Comparison of ENCODE assay signal across 14 cellular contexts in the genomic region with DNA sequence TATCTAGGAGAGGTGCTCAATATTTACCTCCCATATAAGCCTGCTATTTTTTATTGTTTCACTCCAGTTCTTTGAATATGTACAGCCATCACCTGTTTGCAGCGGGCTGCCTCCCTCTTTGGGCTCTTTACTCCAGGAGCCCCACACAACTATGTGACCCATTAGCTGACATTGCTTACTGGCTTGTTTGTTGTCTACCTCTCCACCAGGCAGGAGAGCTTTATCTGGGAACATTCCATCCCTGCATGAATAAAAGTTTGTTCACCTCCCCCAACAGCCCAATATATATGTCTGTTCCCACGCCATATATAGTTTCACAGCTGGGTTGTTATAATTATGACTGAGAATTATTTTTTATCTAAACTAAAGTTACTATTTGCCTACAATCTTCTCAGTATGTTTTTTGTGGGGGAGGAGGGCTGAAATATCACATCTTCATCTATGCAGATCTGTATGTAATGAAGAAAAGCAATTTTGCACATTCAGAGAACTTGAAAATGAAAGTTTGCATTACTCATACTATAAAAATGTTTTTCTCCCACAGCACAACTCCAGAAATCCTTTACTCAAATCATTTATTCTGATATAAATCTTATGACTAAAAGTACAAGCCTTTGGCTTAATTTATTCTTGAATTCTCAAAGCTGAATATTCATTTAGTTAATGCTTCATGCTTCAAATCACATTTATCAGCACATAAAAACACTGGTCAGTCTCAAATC.
DNase-seq lines count a peak whose midpoint lies in the region; ATAC-seq and TF ChIP-seq lines count a peak whose summit lies in the region.
"Had no signal": no experiment of that assay in that cellular context is flagged by ENCODE, and none has a peak within 500 bp of the region (broad histone marks: within the 10 kb centered on the region; RNA-seq: fewer than 3 reads in every experiment).

No MANE protein-coding gene starts in this region.

- H4K20me1 ChIP-seq in hepatocyte (ENCODE audit: insufficient read depth, poor library complexity, severe bottlenecking), result no peaks in the 10 kb centered on the region

- no peak for TF ChIP-seq POLR2A in heart left ventricle (IDR thresholded peaks at IDR 0.05)
- no peak for TF ChIP-seq POLR2A in uterus (IDR thresholded peaks at IDR 0.05)

- peak; percentile 18 to 77 (median 39) for ATAC-seq in heart left ventricle
- no peak for ATAC-seq in GM18498 (IDR thresholded peaks at IDR 0.05; ENCODE audit: unreplicated experiment)
- no peak for ATAC-seq in GM18511 (IDR thresholded peaks at IDR 0.05; ENCODE audit: unreplicated experiment)
- ATAC-seq: pancreas had no signal

- DNase-seq in heart left ventricle (no peak), cardiac septum (ENCODE audit: low spot score) (no peak), astrocyte of the cerebellum (ENCODE audit: low read depth) (peak; percentile 12), hepatocyte (ENCODE audit: low spot score) (no peak), uterus (no peak), hepatic stellate cell (ENCODE audit: low spot score) (no peak)
- DNase-seq: activated CD4-positive, alpha-beta T cell treated with anti-CD3 and anti-CD28 coated beads, Interleukin-2, amount 10 ng/mL, durations not matched to agents 7 days and 5 days; central memory CD4-positive, alpha-beta T cell; NCI-H2081 treated with DMSO at 0.1 percent for 48 hours; NCI-H82; pancreas had no signal

- no peak overlapping the region for H2AFZ ChIP-seq in hepatocyte

- H3K9me3 ChIP-seq in heart left ventricle (no peaks in the 10 kb centered on the region), hepatocyte (ENCODE audit: low read depth) (no peaks in the 10 kb centered on the region), uterus (no peaks in the 10 kb centered on the region)
- H3K9me3 ChIP-seq: pancreas had no signal

- no peak overlapping the region for H3K27ac ChIP-seq in heart left ventricle
- no peak overlapping the region for H3K27ac ChIP-seq in hepatocyte
- peak overlapping the region; percentile 37 to 61 for H3K27ac ChIP-seq in uterus
- H3K27ac ChIP-seq: pancreas, skin epidermis had no signal

- intact Hi-C loops in heart left ventricle (cut with DNase I), result no loop called here
- intact Hi-C loops in cardiac septum (cut with DNase I), result no loop called here
- intact Hi-C loops in uterus (cut with DNase I; ENCODE audit: low total_unique reads), result no loop called here

- 76 to 91% (median 82%) methylated on average over 2 of the region's 2 CpGs for WGBS in heart left ventricle, 4 donors
- 71% methylated on average over 2 of the region's 2 CpGs for WGBS in hepatocyte (ENCODE audit: low lambda C conversion rate, missing lambda C conversion rate)

- H3K4me3 ChIP-seq in heart left ventricle (no peak overlapping the region), astrocyte of the cerebellum (ENCODE audit: low read depth, low read length) (no peak overlapping the region), hepatocyte (no peak overlapping the region), uterus (no peak overlapping the region)
- H3K4me3 ChIP-seq: pancreas, skin epidermis had no signal

- peak overlapping the region; percentile 28 for H3K4me2 ChIP-seq in hepatocyte

- H3K36me3 ChIP-seq in heart left ventricle (no peaks in the 10 kb centered on the region), hepatocyte (replicated peaks; ENCODE audit: insufficient read depth, low read depth) (no peaks in the 10 kb centered on the region), uterus (no peaks in the 10 kb centered on the region)
- H3K36me3 ChIP-seq: pancreas had no signal

- H3K4me1 ChIP-seq in heart left ventricle (peaks cover 0 to 8% (median 0%) of the 10 kb centered on the region in 12 donors), hepatocyte (ENCODE audit: insufficient read depth) (no peaks in the 10 kb centered on the region), uterus (no peaks in the 10 kb centered on the region)
- H3K4me1 ChIP-seq: pancreas had no signal

- no peaks in the 10 kb centered on the region for H3K9me2 ChIP-seq in hepatocyte (replicated peaks; ENCODE audit: insufficient read depth)

- H3K27me3 ChIP-seq in heart left ventricle (no peaks in the 10 kb centered on the region), hepatocyte (no peaks in the 10 kb centered on the region), uterus (no peaks in the 10 kb centered on the region)
- H3K27me3 ChIP-seq: pancreas had no signal

- no peaks in the 10 kb centered on the region for H3K79me2 ChIP-seq in hepatocyte

- in situ Hi-C loops in astrocyte of the cerebellum (cut with HindIII; ENCODE audit: low sequenced_read_pairs), result no loop called here

- TF ChIP-seq CTCF in heart left ventricle (IDR thresholded peaks at IDR 0.05) (no peak), astrocyte of the cerebellum (IDR thresholded peaks at IDR 0.05; ENCODE audit: low read depth, low read length, missing control alignments) (no peak), hepatocyte (IDR thresholded peaks at IDR 0.05; ENCODE audit: poor library complexity) (no peak), uterus (IDR thresholded peaks at IDR 0.05) (no peak)

Comparison
In these comparisons a context has a peak if more than half of its experiments do, and no peak if none do; other contexts are left out.
1. ATAC-seq: peak in heart left ventricle (4 of 4); none in GM18498 (single experiment) and GM18511 (single experiment).
2. H3K27ac ChIP-seq: peak in uterus (2 of 2); none in heart left ventricle (0 of 12) and hepatocyte (single experiment).